ENCODE assay signal across 1 cellular context in genomic region chr22:43637861-43638260, GRCh38.
TF ChIP-seq lines count a peak whose summit lies in the region.

No MANE protein-coding gene starts in this region.

TF ChIP-seq in GM23338, 12 proteins besides CTCF, POLR2A, EP300 and RAD21:
- no peak for TF ChIP-seq REST (IDR thresholded peaks at IDR 0.05; ENCODE audit: unreplicated experiment)
- TF ChIP-seq ZNF114 (CRISPR knock-in tag; IDR thresholded peaks at IDR 0.05): no peak
- no peak for TF ChIP-seq ZNF331 (CRISPR knock-in tag; IDR thresholded peaks at IDR 0.05; ENCODE audit: low read depth)
- TF ChIP-seq EZH2 (IDR thresholded peaks at IDR 0.05; ENCODE audit: low read depth, unreplicated experiment): no peak
- no peak for TF ChIP-seq NANOG (IDR thresholded peaks at IDR 0.05; ENCODE audit: borderline replicate concordance)
- no peak for TF ChIP-seq POLR2AphosphoS5 (IDR thresholded peaks at IDR 0.05; ENCODE audit: low read depth)
- TF ChIP-seq ZNF462 (CRISPR knock-in tag; IDR thresholded peaks at IDR 0.05): no peak
- no peak for TF ChIP-seq JUNB (IDR thresholded peaks at IDR 0.05; ENCODE audit: unreplicated experiment)
- TF ChIP-seq ETS1 (IDR thresholded peaks at IDR 0.05): no peak
- no peak for TF ChIP-seq EZH2phosphoT487 (IDR thresholded peaks at IDR 0.05; ENCODE audit: unreplicated experiment)
- TF ChIP-seq CREB1 (CRISPR knock-in tag; IDR thresholded peaks at IDR 0.05; ENCODE audit: low read depth): no peak
- TF ChIP-seq STAT1 (IDR thresholded peaks at IDR 0.05; ENCODE audit: unreplicated experiment): no peak
